9 cellular contexts compared by ENCODE assay signal in genomic region chr6:109595998-109596397, GRCh38.
DNase-seq lines count a peak whose midpoint lies in the region; ATAC-seq and TF ChIP-seq lines count a peak whose summit lies in the region.
"Had no signal": no experiment of that assay in that cellular context is flagged by ENCODE, and none has a peak within 500 bp of the region (broad histone marks: within the 10 kb centered on the region; RNA-seq: fewer than 3 reads in every experiment).

No MANE protein-coding gene starts in this region.

- H3K4ac ChIP-seq in mesendoderm (ENCODE audit: low read depth, low read length), result no peak overlapping the region

- no peak overlapping the region for H2BK120ac ChIP-seq in mesendoderm (ENCODE audit: low read depth, low read length)

- H3K27ac Mint-ChIP-seq in activated CD8-positive, alpha-beta T cell treated with anti-CD3 and anti-CD28 coated beads, Interleukin-2, amount 10 ng/mL, durations not matched to agents 7 days and 5 days, result no peak overlapping the region

- H3K18ac ChIP-seq in mesendoderm (ENCODE audit: low read length), result no peak overlapping the region

- no peak overlapping the region for H4K5ac ChIP-seq in mesendoderm (ENCODE audit: low read length)

- ATAC-seq in activated CD8-positive, alpha-beta T cell treated with anti-CD3 and anti-CD28 coated beads, Interleukin-2, amount 10 ng/mL, durations not matched to agents 7 days and 5 days, result peak; percentile 36
- no peak for ATAC-seq in psoas muscle
- no peak for ATAC-seq in HG03521 (IDR thresholded peaks at IDR 0.05; ENCODE audit: unreplicated experiment)

- no CpG with 5 or more reads among the region's 2 CpGs for WGBS in mesendoderm (ENCODE audit: extremely low coverage, insufficient coverage, low lambda C conversion rate)
- 19 to 31% (median 27%) methylated on average over 2 of the region's 2 CpGs for WGBS in psoas muscle, 3 donors

- H3K9ac ChIP-seq in Loucy (ENCODE audit: low read depth, low read length, poor library complexity, severe bottlenecking), result no peak overlapping the region
- H3K9ac ChIP-seq in mesendoderm (ENCODE audit: low read length), result no peak overlapping the region

- peaks cover 3% of the 10 kb centered on the region for H3K36me3 Mint-ChIP-seq in activated CD8-positive, alpha-beta T cell treated with anti-CD3 and anti-CD28 coated beads, Interleukin-2, amount 10 ng/mL, durations not matched to agents 7 days and 5 days (ENCODE audit: low read depth)

- H3K4me1 Mint-ChIP-seq in activated CD8-positive, alpha-beta T cell treated with anti-CD3 and anti-CD28 coated beads, Interleukin-2, amount 10 ng/mL, durations not matched to agents 7 days and 5 days (ENCODE audit: low read depth), result no peaks in the 10 kb centered on the region

- no peaks in the 10 kb centered on the region for H3K79me1 ChIP-seq in mesendoderm (ENCODE audit: low read length)

- intact Hi-C loops in psoas muscle (cut with DNase I) (no loop called here), left ventricle myocardium inferior (cut with micrococcal nuclease) (no loop called here)

- H2AK5ac ChIP-seq in mesendoderm (ENCODE audit: low read length), result no peak overlapping the region

- POLR2A ChIA-PET in activated CD8-positive, alpha-beta T cell treated with anti-CD3 and anti-CD28 coated beads, Interleukin-2, amount 10 ng/mL, durations not matched to agents 7 days and 5 days (lab: Charles Lee), result no interaction called here

- DNase-seq in SIG-M5 treated with dmso at 0.1 percent for 504 hours (lab: John Stamatoyannopoulos, UW; ENCODE audit: unreplicated experiment), result peak; percentile 29
- DNase-seq in SIG-M5 (lab: John Stamatoyannopoulos, UW), result no peak
- DNase-seq in activated CD8-positive, alpha-beta T cell treated with anti-CD3 and anti-CD28 coated beads, Interleukin-2, amount 10 ng/mL, durations not matched to agents 7 days and 5 days, result peak; percentile 28
- DNase-seq in mesendoderm, result peak; percentile 73
- DNase-seq in psoas muscle, result no peak
- no peak for DNase-seq in left ventricle myocardium inferior
- DNase-seq: activated T-cell treated with anti-CD3 and anti-CD28 coated beads, Interleukin-2, amount 50 U/mL, for 4 hours had no signal

- H3K4me2 ChIP-seq in Loucy (ENCODE audit: low read depth, low read length, poor library complexity, severe bottlenecking) (no peak overlapping the region), mesendoderm (ENCODE audit: low read length) (no peak overlapping the region)

- H3K9me3 Mint-ChIP-seq in activated CD8-positive, alpha-beta T cell treated with anti-CD3 and anti-CD28 coated beads, Interleukin-2, amount 10 ng/mL, durations not matched to agents 7 days and 5 days (ENCODE audit: insufficient read depth), result peaks cover 9% of the 10 kb centered on the region

- H3K4me3 ChIP-seq in Loucy (ENCODE audit: low read length, poor library complexity, severe bottlenecking) (no peak overlapping the region), mesendoderm (ENCODE audit: low read length) (no peak overlapping the region), psoas muscle (no peak overlapping the region), left ventricle myocardium inferior (no peak overlapping the region)

- H3K4me3 Mint-ChIP-seq in activated CD8-positive, alpha-beta T cell treated with anti-CD3 and anti-CD28 coated beads, Interleukin-2, amount 10 ng/mL, durations not matched to agents 7 days and 5 days, result no peak overlapping the region
- H3K4me3 Mint-ChIP-seq: activated T-cell treated with anti-CD3 and anti-CD28 coated beads, Interleukin-2, amount 50 U/mL, for 4 hours had no signal

- no peak overlapping the region for H3K27ac ChIP-seq in mesendoderm (ENCODE audit: low read depth, low read length)
- H3K27ac ChIP-seq in psoas muscle, result no peak overlapping the region
- no peak overlapping the region for H3K27ac ChIP-seq in left ventricle myocardium inferior (replicated peaks)

- no peak overlapping the region for H2BK15ac ChIP-seq in mesendoderm (replicated peaks; ENCODE audit: low read depth)

- H3K9me3 ChIP-seq in Loucy (ENCODE audit: insufficient read depth, low read depth, low read length) (0 out of 2 replicates have a peak, but pooled peaks cover 4% of the 10 kb centered on the region), psoas muscle (peaks cover 11% of the 10 kb centered on the region), left ventricle myocardium inferior (replicated peaks) (peaks cover 51% of the 10 kb centered on the region)

- TF ChIP-seq CTCF in Loucy (conservative IDR thresholded peaks at IDR 0.05; ENCODE audit: low read length), result peak; percentile 63
- TF ChIP-seq CTCF in psoas muscle (IDR thresholded peaks at IDR 0.05), result no peak
- no peak for TF ChIP-seq CTCF in left ventricle myocardium inferior (IDR thresholded peaks at IDR 0.05; ENCODE audit: borderline replicate concordance)

- no peak overlapping the region for H2BK5ac ChIP-seq in mesendoderm (ENCODE audit: low read length)

- CTCF ChIA-PET in activated CD8-positive, alpha-beta T cell treated with anti-CD3 and anti-CD28 coated beads, Interleukin-2, amount 10 ng/mL, durations not matched to agents 7 days and 5 days (lab: Charles Lee), result interaction anchor here (0.7 to 2.3 kb wide), 6 partner anchors 11 to 444 kb away, joined by 3 to 10 read pairs (median 4); partner anchors contain the start of genes AK9 and FIG4

- H4K20me1 ChIP-seq in Loucy (ENCODE audit: insufficient read depth, low read length, poor library complexity, severe bottlenecking), result no peaks in the 10 kb centered on the region

- peaks cover 6% of the 10 kb centered on the region for H3K4me1 ChIP-seq in Loucy (ENCODE audit: insufficient read depth, low read length, poor library complexity, severe bottlenecking)
- no peaks in the 10 kb centered on the region for H3K4me1 ChIP-seq in mesendoderm (ENCODE audit: control insufficient read depth, low read depth, low read length)
- H3K4me1 ChIP-seq in psoas muscle, result no peaks in the 10 kb centered on the region
- H3K4me1 ChIP-seq in left ventricle myocardium inferior, result no peaks in the 10 kb centered on the region

- H3K23ac ChIP-seq in mesendoderm (ENCODE audit: low read length), result no peak overlapping the region

- no peak overlapping the region for H2AFZ ChIP-seq in Loucy (ENCODE audit: low read length)

- no peak overlapping the region for H4K8ac ChIP-seq in mesendoderm (ENCODE audit: low read depth, low read length)

- no peaks in the 10 kb centered on the region for H3K9me2 ChIP-seq in Loucy (replicated peaks; ENCODE audit: low read depth, low read length)

- no peaks in the 10 kb centered on the region for H3K79me2 ChIP-seq in Loucy (ENCODE audit: insufficient read depth, low read length)
- H3K79me2 ChIP-seq in mesendoderm (ENCODE audit: control insufficient read depth, insufficient read depth, low read length), result no peaks in the 10 kb centered on the region

- H3F3A ChIP-seq in Loucy (ENCODE audit: low read depth), result no peaks in the 10 kb centered on the region; the same call in 1 of the 2 replicates

- no peaks in the 10 kb centered on the region for H3K27me3 Mint-ChIP-seq in activated CD8-positive, alpha-beta T cell treated with anti-CD3 and anti-CD28 coated beads, Interleukin-2, amount 10 ng/mL, durations not matched to agents 7 days and 5 days (ENCODE audit: low read depth)

- H3K36me3 ChIP-seq in Loucy (ENCODE audit: insufficient read depth, low read length) (no peaks in the 10 kb centered on the region), mesendoderm (ENCODE audit: control insufficient read depth, insufficient read depth, low read length) (no peaks in the 10 kb centered on the region), psoas muscle (ENCODE audit: insufficient read depth in 1 of 2, low read depth in 1 of 2) (no peaks in the 10 kb centered on the region), left ventricle myocardium inferior (no peaks in the 10 kb centered on the region)

- no peak overlapping the region for H3K56ac ChIP-seq in mesendoderm (ENCODE audit: low read length)

- H3K27me3 ChIP-seq in Loucy (ENCODE audit: insufficient read depth, low read length, poor library complexity, severe bottlenecking), result no peaks in the 10 kb centered on the region
- no peaks in the 10 kb centered on the region for H3K27me3 ChIP-seq in mesendoderm (ENCODE audit: insufficient read depth, low read length, poor library complexity)
- no peaks in the 10 kb centered on the region for H3K27me3 ChIP-seq in psoas muscle (ENCODE audit: insufficient read depth in 3 of 3, low read length in 2 of 3)
- no peaks in the 10 kb centered on the region for H3K27me3 ChIP-seq in left ventricle myocardium inferior (ENCODE audit: low read depth)

Comparison
In these comparisons a context has a peak if more than half of its experiments do, and no peak if none do; other contexts are left out.
1. DNase-seq: peak in SIG-M5 treated with dmso at 0.1 percent for 504 hours (single experiment), activated CD8-positive, alpha-beta T cell treated with anti-CD3 and anti-CD28 coated beads, Interleukin-2, amount 10 ng/mL, durations not matched to agents 7 days and 5 days (single experiment) and mesendoderm (single experiment); none in SIG-M5 (single experiment), psoas muscle (0 of 2) and left ventricle myocardium inferior (single experiment).